Comparison of ENCODE assay signal across 8 cellular contexts in the genomic region with DNA sequence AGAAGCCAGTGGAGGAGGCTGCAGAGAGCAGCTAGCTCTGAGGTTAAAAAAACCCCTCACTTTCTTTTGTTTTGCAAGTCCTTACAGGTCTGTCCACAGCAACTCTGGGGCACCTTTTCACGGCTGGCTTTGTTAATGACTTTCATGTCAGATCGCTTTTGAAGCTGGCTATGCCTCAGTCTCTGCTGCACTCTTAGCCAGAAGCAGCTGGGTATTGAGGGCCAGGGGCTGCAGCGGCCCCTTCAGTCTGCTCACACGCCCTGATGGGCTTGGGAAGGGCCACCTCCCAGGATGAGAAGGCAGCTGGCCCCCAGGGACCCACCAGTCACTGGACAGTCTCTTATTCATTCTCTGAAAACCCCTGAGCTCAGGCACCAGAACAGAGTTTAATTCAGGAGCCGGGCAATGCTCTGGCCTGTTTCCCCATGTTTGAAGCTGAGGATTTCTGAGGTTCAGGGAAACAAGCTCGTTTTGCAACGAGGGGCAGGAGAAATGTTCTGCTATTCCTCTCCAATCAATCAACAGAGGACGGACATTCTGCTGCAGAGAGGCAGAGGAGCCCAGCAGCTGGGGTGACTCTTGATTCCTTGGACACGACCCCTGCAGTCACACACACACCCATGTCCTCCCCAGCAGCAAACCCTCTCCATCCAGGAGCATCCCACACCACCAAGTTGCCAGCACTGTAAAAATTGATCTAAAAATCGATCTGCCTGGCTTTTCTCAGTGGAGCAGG. TPM values are rescaled to one million over a fixed set of nuclear protein-coding genes. Genes with fewer than 3 reads are reported as not detected.
A peak's percentile ranks its signal among the peaks of the same experiment; 100 is the strongest.
DNase-seq lines count a peak whose midpoint lies in the region; ATAC-seq, FAIRE-seq and TF ChIP-seq lines count a peak whose summit lies in the region.

No MANE protein-coding gene starts in this region.

- peak overlapping the region; percentile 66 for H3K27ac ChIP-seq in CD4-positive, alpha-beta T cell (ENCODE audit: low read depth, low read length)
- peak overlapping the region; percentile 93 for H3K27ac ChIP-seq in endodermal cell (ENCODE audit: low read depth, low read length)
- H3K27ac ChIP-seq in parathyroid adenoma: peak overlapping the region; percentile 85

- TF ChIP-seq CTCF in CD4-positive, alpha-beta T cell (IDR thresholded peaks at IDR 0.05): no peak
- TF ChIP-seq CTCF in endodermal cell (conservative IDR thresholded peaks at IDR 0.05) (no peak), parathyroid adenoma (IDR thresholded peaks at IDR 0.05) (no peak)

- no peak for DNase-seq in CD4-positive, alpha-beta T cell
- DNase-seq in LHCN-M2 (ENCODE audit: low read depth) (peak; percentile 37), endodermal cell (no peak), GM19239 (ENCODE audit: insufficient read length, low spot score) (no peak), NCI-H187 (lab: John Stamatoyannopoulos, UW) (no peak)

- no peaks in the 10 kb centered on the region for H3K9me3 ChIP-seq in CD4-positive, alpha-beta T cell (ENCODE audit: control insufficient read depth, low read length)
- H3K9me3 ChIP-seq in endodermal cell (ENCODE audit: control insufficient read depth, low read length) (no peaks in the 10 kb centered on the region), parathyroid adenoma (ENCODE audit: control insufficient read depth, low read length) (no peaks in the 10 kb centered on the region)

- peaks cover 68% of the 10 kb centered on the region for H3K4me1 Mint-ChIP-seq in CD4-positive, alpha-beta T cell (ENCODE audit: low read depth)
- H3K4me1 Mint-ChIP-seq in endodermal cell: peaks cover 67% of the 10 kb centered on the region

- no peaks in the 10 kb centered on the region for H3K36me3 ChIP-seq in endodermal cell (ENCODE audit: control insufficient read depth, insufficient read depth, low read length)
- no peaks in the 10 kb centered on the region for H3K36me3 ChIP-seq in parathyroid adenoma (ENCODE audit: control insufficient read depth, insufficient read depth, low read length)

- H3K4me3 Mint-ChIP-seq in CD4-positive, alpha-beta T cell: peak overlapping the region; percentile 69
- no peak overlapping the region for H3K4me3 Mint-ChIP-seq in endodermal cell

- H3K4me1 ChIP-seq in endodermal cell (ENCODE audit: control insufficient read depth, insufficient read depth, low read length) (peaks cover 19% of the 10 kb centered on the region), parathyroid adenoma (peaks cover 65% of the 10 kb centered on the region)

- no peak overlapping the region for H3K9ac ChIP-seq in endodermal cell (ENCODE audit: extremely low read depth, low read length, poor library complexity, severe bottlenecking)
- no peak overlapping the region for H3K9ac ChIP-seq in parathyroid adenoma

- H2AFZ ChIP-seq in parathyroid adenoma: no peak overlapping the region

- H3K9me3 Mint-ChIP-seq in CD4-positive, alpha-beta T cell: no peaks in the 10 kb centered on the region
- H3K9me3 Mint-ChIP-seq in endodermal cell: no peaks in the 10 kb centered on the region

- peak overlapping the region; percentile 94 for H3K27ac Mint-ChIP-seq in CD4-positive, alpha-beta T cell
- peak overlapping the region; percentile 84 for H3K27ac Mint-ChIP-seq in endodermal cell

- no peaks in the 10 kb centered on the region for H3K27me3 ChIP-seq in CD4-positive, alpha-beta T cell (ENCODE audit: control insufficient read depth, insufficient read depth, low read length)
- H3K27me3 ChIP-seq in endodermal cell (ENCODE audit: control insufficient read depth, insufficient read depth, low read length, poor library complexity, severe bottlenecking): no peaks in the 10 kb centered on the region
- no peaks in the 10 kb centered on the region for H3K27me3 ChIP-seq in parathyroid adenoma (ENCODE audit: control insufficient read depth, insufficient read depth, low read length)

- POLR2A ChIA-PET in CD4-positive, alpha-beta T cell (lab: Charles Lee): interaction anchor here (1.0 to 7.3 kb wide), 15 partner anchors 11 to 225 kb away, joined by 3 to 134 read pairs (median 4); a partner anchor contains a TSS

- H3K36me3 Mint-ChIP-seq in CD4-positive, alpha-beta T cell (ENCODE audit: low read depth): no peaks in the 10 kb centered on the region
- peaks cover 9% of the 10 kb centered on the region for H3K36me3 Mint-ChIP-seq in endodermal cell (ENCODE audit: low read depth)

- CTCF ChIA-PET in CD4-positive, alpha-beta T cell (lab: Charles Lee): interaction anchor here (0.6 to 5.6 kb wide), 5 partner anchors 13 to 38 kb away, joined by 3 to 30 read pairs (median 4); a partner anchor contains a TSS

- H3K4me3 ChIP-seq in endodermal cell (ENCODE audit: low read length): no peak overlapping the region
- no peak overlapping the region for H3K4me3 ChIP-seq in parathyroid adenoma (ENCODE audit: low read depth, low read length)

- WGBS in endodermal cell (ENCODE audit: insufficient coverage in 1 of 2, insufficient read length in 1 of 2), 2 experiments: 62 to 63% methylated on average over 9 to 10 of the region's 10 CpGs

- no peak overlapping the region for H3K4me2 ChIP-seq in parathyroid adenoma (ENCODE audit: low read length)

- no peak for FAIRE-seq in GM19239 (lab: Jason Lieb, UNC)

- intact Hi-C loops in CD4-positive, alpha-beta T cell (cut with DNase I, micrococcal nuclease): loop anchor here (2.0 to 5.0 kb wide), 4 partner anchors 23 to 37 kb away; a partner anchor contains a TSS

- H3K27me3 Mint-ChIP-seq in CD4-positive, alpha-beta T cell: no peaks in the 10 kb centered on the region
- no peaks in the 10 kb centered on the region for H3K27me3 Mint-ChIP-seq in endodermal cell (ENCODE audit: insufficient read depth)

- no peaks in the 10 kb centered on the region for H3K79me2 ChIP-seq in parathyroid adenoma

- ATAC-seq in CD4-positive, alpha-beta T cell (ENCODE audit: poor library complexity): no peak
- ATAC-seq in GM21423 (IDR thresholded peaks at IDR 0.05; ENCODE audit: unreplicated experiment) (no peak), HG03108 (IDR thresholded peaks at IDR 0.05; ENCODE audit: unreplicated experiment) (no peak)

RNA-seq across cellular contexts. Expression of a gene that starts 31.0 kb away (rescaled TPM):
- total RNA-seq in CD4-positive, alpha-beta T cell: 10 to 100 TPM; 80.9 to 81.6 TPM
- total RNA-seq in LHCN-M2 (2014; rRNA removed): 135 and 136 TPM in 2 replicates
- polyA plus RNA-seq in LHCN-M2 (2012): 155 TPM
- 10 to 100 TPM; 27.7 to 32.7 TPM for total RNA-seq in endodermal cell
- polyA plus RNA-seq in endodermal cell (2013, experiment 1 of 2): 55.6 TPM
- 46.3 TPM for polyA plus RNA-seq in endodermal cell (2013, experiment 2 of 2)

RNA-seq across cellular contexts. Expression of a gene that starts 38.9 kb away (rescaled TPM):
- total RNA-seq in CD4-positive, alpha-beta T cell: 1 to 10 TPM in 1 of 2 experiments, under 1 TPM in 1; 0.99 to 1.3 TPM
- total RNA-seq in LHCN-M2 (2014; rRNA removed) (8.3 and 10.3 TPM in 2 replicates), endodermal cell (10 to 100 TPM; 20.3 to 25.6 TPM)
- polyA plus RNA-seq in LHCN-M2 (2012): 27.6 TPM
- 31.4 TPM for polyA plus RNA-seq in endodermal cell (2013, experiment 1 of 2)
- polyA plus RNA-seq in endodermal cell (2013, experiment 2 of 2): 30.8 TPM

RNA-seq across cellular contexts. Expression of a gene that starts 39.1 kb away (rescaled TPM):
- 1 to 10 TPM; 6.4 to 7.6 TPM for total RNA-seq in CD4-positive, alpha-beta T cell
- total RNA-seq in LHCN-M2 (2014; rRNA removed) (2.2 and 3.4 TPM in 2 replicates), endodermal cell (10 to 100 TPM; 30.5 to 32.9 TPM)
- 3.7 TPM for polyA plus RNA-seq in LHCN-M2 (2012)
- 13.6 TPM for polyA plus RNA-seq in endodermal cell (2013, experiment 1 of 2)
- polyA plus RNA-seq in endodermal cell (2013, experiment 2 of 2): 13.7 TPM
